ENCODE assay signal across 13 cellular contexts in genomic region chr9:120872775-120873502, GRCh38. TPM values are rescaled to one million over a fixed set of nuclear protein-coding genes. Genes with fewer than 3 reads are reported as not detected.
DNase-seq lines count a peak whose midpoint lies in the region; ATAC-seq and TF ChIP-seq lines count a peak whose summit lies in the region.
"Had no signal": no experiment of that assay in that cellular context is flagged by ENCODE, and none has a peak within 500 bp of the region (broad histone marks: within the 10 kb centered on the region; RNA-seq: fewer than 3 reads in every experiment).

No MANE protein-coding gene starts in this region.

- POLR2A ChIA-PET in activated CD4-positive, alpha-beta T cell treated with anti-CD3 and anti-CD28 coated beads, Interleukin-2, amount 10 ng/mL, durations not matched to agents 7 days and 5 days (lab: Charles Lee): interaction anchor here (0.6 to 1.7 kb wide), 6 partner anchors 19 to 56 kb away, joined by 3 to 9 read pairs (median 4); no protein-coding TSS in a partner anchor

- H3K36me3 Mint-ChIP-seq in activated CD4-positive, alpha-beta T cell treated with anti-CD3 and anti-CD28 coated beads, Interleukin-2, amount 10 ng/mL, durations not matched to agents 7 days and 5 days (ENCODE audit: low read depth): peaks cover 80% of the 10 kb centered on the region
- peaks cover 70% of the 10 kb centered on the region for H3K36me3 Mint-ChIP-seq in activated naive CD8-positive, alpha-beta T cell treated with anti-CD3 and anti-CD28 coated beads, Interleukin-2, amount 50 U/mL, for 24 hours (ENCODE audit: low read depth)
- H3K36me3 Mint-ChIP-seq in nephron (ENCODE audit: low read depth): peaks cover 8% of the 10 kb centered on the region

- peak overlapping the region; percentile 15 for H3K4me3 Mint-ChIP-seq in activated CD4-positive, alpha-beta T cell treated with anti-CD3 and anti-CD28 coated beads, Interleukin-2, amount 10 ng/mL, durations not matched to agents 7 days and 5 days
- no peak overlapping the region for H3K4me3 Mint-ChIP-seq in activated naive CD8-positive, alpha-beta T cell treated with anti-CD3 and anti-CD28 coated beads, Interleukin-2, amount 50 U/mL, for 24 hours
- H3K4me3 Mint-ChIP-seq in nephron: peak overlapping the region in 1 of 3 experiments; percentile 32

- H3K9ac ChIP-seq in NT2/D1 (ENCODE audit: insufficient read length, low read depth): peak overlapping the region; percentile 21

- H3K9me3 ChIP-seq in NT2/D1 (ENCODE audit: insufficient read depth, low read length): no peaks in the 10 kb centered on the region
- H3K9me3 ChIP-seq: ascending aorta, left lung had no signal

- no peak overlapping the region for H3K4me3 ChIP-seq in NT2/D1 (ENCODE audit: insufficient read length, low read depth)
- H3K4me3 ChIP-seq: ascending aorta, left lung had no signal

- CTCF ChIA-PET in activated CD4-positive, alpha-beta T cell treated with anti-CD3 and anti-CD28 coated beads, Interleukin-2, amount 10 ng/mL, durations not matched to agents 7 days and 5 days (lab: Charles Lee): interaction anchor here (0.7 to 3.9 kb wide), 8 partner anchors 10 to 183 kb away, joined by 3 to 18 read pairs (median 4); no protein-coding TSS in a partner anchor

- H3K9me3 Mint-ChIP-seq in activated CD4-positive, alpha-beta T cell treated with anti-CD3 and anti-CD28 coated beads, Interleukin-2, amount 10 ng/mL, durations not matched to agents 7 days and 5 days: no peaks in the 10 kb centered on the region
- no peaks in the 10 kb centered on the region for H3K9me3 Mint-ChIP-seq in activated naive CD8-positive, alpha-beta T cell treated with anti-CD3 and anti-CD28 coated beads, Interleukin-2, amount 50 U/mL, for 24 hours
- H3K9me3 Mint-ChIP-seq in nephron: no peaks in the 10 kb centered on the region

- H3K27me3 Mint-ChIP-seq in activated CD4-positive, alpha-beta T cell treated with anti-CD3 and anti-CD28 coated beads, Interleukin-2, amount 10 ng/mL, durations not matched to agents 7 days and 5 days: no peaks in the 10 kb centered on the region
- H3K27me3 Mint-ChIP-seq in activated naive CD8-positive, alpha-beta T cell treated with anti-CD3 and anti-CD28 coated beads, Interleukin-2, amount 50 U/mL, for 24 hours: no peaks in the 10 kb centered on the region
- peaks cover 1% of the 10 kb centered on the region for H3K27me3 Mint-ChIP-seq in nephron (ENCODE audit: low read depth)

- peaks cover 6% of the 10 kb centered on the region for H3K4me1 ChIP-seq in NT2/D1 (ENCODE audit: insufficient read depth, insufficient read length)

- no peaks in the 10 kb centered on the region for H3K27me3 ChIP-seq in NT2/D1 (ENCODE audit: insufficient read depth, insufficient read length)
- H3K27me3 ChIP-seq: ascending aorta, left lung had no signal

- TF ChIP-seq CTCF in nephron (IDR thresholded peaks at IDR 0.05; ENCODE audit: unreplicated experiment in 3 of 3): no peak

- intact Hi-C loops in Right ventricle myocardium inferior (cut with DNase I): no loop called here

- peaks cover 57% of the 10 kb centered on the region for H3K36me3 ChIP-seq in NT2/D1 (ENCODE audit: insufficient read depth, insufficient read length, low read length)

- ATAC-seq in activated naive CD8-positive, alpha-beta T cell treated with anti-CD3 and anti-CD28 coated beads, Interleukin-2, amount 50 U/mL, for 24 hours: no peak
- ATAC-seq in Right ventricle myocardium inferior: no peak

- H3K4me1 Mint-ChIP-seq in activated CD4-positive, alpha-beta T cell treated with anti-CD3 and anti-CD28 coated beads, Interleukin-2, amount 10 ng/mL, durations not matched to agents 7 days and 5 days: peaks cover 75% of the 10 kb centered on the region
- H3K4me1 Mint-ChIP-seq in activated naive CD8-positive, alpha-beta T cell treated with anti-CD3 and anti-CD28 coated beads, Interleukin-2, amount 50 U/mL, for 24 hours: peaks cover 75% of the 10 kb centered on the region
- peaks cover 21% of the 10 kb centered on the region for H3K4me1 Mint-ChIP-seq in nephron

- peak overlapping the region; percentile 96 for H3K27ac Mint-ChIP-seq in activated CD4-positive, alpha-beta T cell treated with anti-CD3 and anti-CD28 coated beads, Interleukin-2, amount 10 ng/mL, durations not matched to agents 7 days and 5 days
- peak overlapping the region; percentile 95 for H3K27ac Mint-ChIP-seq in activated naive CD8-positive, alpha-beta T cell treated with anti-CD3 and anti-CD28 coated beads, Interleukin-2, amount 50 U/mL, for 24 hours
- H3K27ac Mint-ChIP-seq in nephron: peak overlapping the region in 2 of 3 experiments; percentile 44 to 77

- no peak for DNase-seq in activated CD4-positive, alpha-beta T cell treated with anti-CD3 and anti-CD28 coated beads, Interleukin-2, amount 10 ng/mL, durations not matched to agents 7 days and 5 days
- DNase-seq in activated CD4-positive, alpha-beta T cell treated with anti-CD3 and anti-CD28 coated beads for 1 hour: no peak
- no peak for DNase-seq in NT2/D1 (ENCODE audit: low read depth, low spot score)
- no peak for DNase-seq in activated naive CD8-positive, alpha-beta T cell treated with anti-CD3 and anti-CD28 coated beads, Interleukin-2, amount 50 U/mL, for 24 hours
- DNase-seq in NK-92 treated with Interleukin-12 subunit alpha and Interleukin-12 subunit beta, amount 100 ng/mL, for 24 hours (lab: John Stamatoyannopoulos, UW): no peak
- DNase-seq in Right ventricle myocardium inferior (ENCODE audit: missing footprints): no peak
- DNase-seq in NCI-H2081 treated with DMSO at 0.1 percent for 48 hours (lab: John Stamatoyannopoulos, UW): no peak
- DNase-seq: NCI-H1436 treated with DMSO at 0.1 percent for 48 hours, NCI-H82, nucleus accumbens had no signal

RNA-seq across cellular contexts. Expression of gene PHF19, which starts 4.0 kb away (rescaled TPM):
- 100 to 1,000 TPM; 331 to 351 TPM for total RNA-seq in activated CD4-positive, alpha-beta T cell treated with anti-CD3 and anti-CD28 coated beads, Interleukin-2, amount 10 ng/mL, durations not matched to agents 7 days and 5 days
- total RNA-seq in Right ventricle myocardium inferior: 13.2 TPM

RNA-seq across cellular contexts. Expression of gene PSMD5, which starts 30.2 kb away (rescaled TPM):
- 10 to 100 TPM; 35.3 to 50.9 TPM for total RNA-seq in activated CD4-positive, alpha-beta T cell treated with anti-CD3 and anti-CD28 coated beads, Interleukin-2, amount 10 ng/mL, durations not matched to agents 7 days and 5 days
- total RNA-seq in Right ventricle myocardium inferior: 15.3 TPM

RNA-seq across cellular contexts. Expression of gene TRAF1, which starts 53.7 kb away (rescaled TPM):
- total RNA-seq in activated CD4-positive, alpha-beta T cell treated with anti-CD3 and anti-CD28 coated beads, Interleukin-2, amount 10 ng/mL, durations not matched to agents 7 days and 5 days: 10 to 100 TPM; 61.9 to 64.3 TPM
- 2.1 TPM for total RNA-seq in Right ventricle myocardium inferior

Comparison
In these comparisons a context has a peak if more than half of its experiments do, and no peak if none do; other contexts are left out.
1. RNA of gene PHF19, which starts 4.0 kb away (total RNA-seq): 331 to 351 TPM in activated CD4-positive, alpha-beta T cell treated with anti-CD3 and anti-CD28 coated beads, Interleukin-2, amount 10 ng/mL, durations not matched to agents 7 days and 5 days; 13.2 TPM in Right ventricle myocardium inferior (single experiment); every median in the first group is over 10 times any median in the second.
2. RNA of gene TRAF1, which starts 53.7 kb away (total RNA-seq): 61.9 to 64.3 TPM in activated CD4-positive, alpha-beta T cell treated with anti-CD3 and anti-CD28 coated beads, Interleukin-2, amount 10 ng/mL, durations not matched to agents 7 days and 5 days; 2.1 TPM in Right ventricle myocardium inferior (single experiment); every median in the first group is over 10 times any median in the second.
3. Peak in every context shown above with its lines, with median percentiles within 50 percentile points of each other: H3K27ac Mint-ChIP-seq.